Comparison of ENCODE assay signal across 8 cellular contexts in genomic region chr3:66586853-66587252, GRCh38.
"Had no signal": no experiment of that assay in that cellular context is flagged by ENCODE, and none has a peak within 500 bp of the region (broad histone marks: within the 10 kb centered on the region; RNA-seq: fewer than 3 reads in every experiment).

No MANE protein-coding gene starts in this region.

- H3K9ac ChIP-seq: GM23248 had no signal

- ATAC-seq: K562 had no signal

- H3K27ac ChIP-seq: GM23248 had no signal

- DNase-seq: GM23248, GOT3, H9, HCEC 1CT, KG1 had no signal

- FAIRE-seq: H54, HTR-8/SVneo, K562 had no signal

- H2AFZ ChIP-seq: GM23248 had no signal

- H3K4me3 ChIP-seq: GM23248, K562 had no signal
